Comparison of ENCODE assay signal across 9 cellular contexts in the genomic region with DNA sequence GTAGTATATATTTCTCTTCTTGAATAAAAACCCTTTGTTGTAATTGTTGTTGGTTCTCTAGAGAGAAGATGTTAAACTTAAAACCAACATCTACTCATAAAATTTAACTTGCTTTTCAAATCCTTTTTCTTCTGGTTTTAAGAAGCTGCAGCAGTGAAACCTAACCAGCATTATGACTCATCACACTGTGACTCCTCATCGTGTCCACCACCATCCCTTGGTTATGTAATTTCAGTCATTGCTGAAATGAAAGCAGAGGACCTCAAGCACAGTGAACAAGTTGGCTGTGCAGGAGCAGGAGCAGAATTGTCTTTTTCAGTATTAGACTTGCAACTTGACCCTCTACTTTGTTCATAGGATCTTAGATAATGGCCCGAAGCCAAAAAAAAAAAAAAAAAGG.
A peak's percentile ranks its signal among the peaks of the same experiment; 100 is the strongest.
DNase-seq lines count a peak whose midpoint lies in the region; ATAC-seq and TF ChIP-seq lines count a peak whose summit lies in the region.
"Had no signal": no experiment of that assay in that cellular context is flagged by ENCODE, and none has a peak within 500 bp of the region (broad histone marks: within the 10 kb centered on the region; RNA-seq: fewer than 3 reads in every experiment).

No MANE protein-coding gene starts in this region.

- 56 to 65% (median 63%) methylated on average over 2 of the region's 2 CpGs for WGBS in heart left ventricle, 4 donors

- ATAC-seq in HG03103 (IDR thresholded peaks at IDR 0.05; ENCODE audit: low read depth, unreplicated experiment) (peak; percentile 100), heart left ventricle (no peak)

- TF ChIP-seq CTCF in AG09309 (IDR thresholded peaks at IDR 0.05; ENCODE audit: control insufficient read depth, insufficient read depth, low read depth, low read length, missing control alignments) (no peak), retinal pigment epithelial cell (conservative IDR thresholded peaks at IDR 0.05; ENCODE audit: low read depth, low read length) (no peak), heart left ventricle (IDR thresholded peaks at IDR 0.05) (no peak)

- no peaks in the 10 kb centered on the region for H3K4me1 ChIP-seq in heart left ventricle

- no peaks in the 10 kb centered on the region for H3K36me3 ChIP-seq in heart left ventricle

- DNase-seq in AG09309 (ENCODE audit: low read depth) (peak; percentile 74), GM19240 (ENCODE audit: insufficient read length, low spot score) (peak; percentile 62), SW480 (ENCODE audit: low spot score) (peak; percentile 53), retinal pigment epithelial cell (ENCODE audit: low read depth) (peak; percentile 54), NAMALWA (ENCODE audit: low spot score) (no peak), heart left ventricle (no peak), NCI-H510A treated with DMSO at 0.1 percent for 48 hours (lab: John Stamatoyannopoulos, UW) (no peak)
- DNase-seq: naive B cell had no signal

- H3K27ac ChIP-seq in heart left ventricle: no peak overlapping the region

- no peak for TF ChIP-seq POLR2A in heart left ventricle (IDR thresholded peaks at IDR 0.05)

- intact Hi-C loops in heart left ventricle (cut with DNase I): no loop called here

- no peak overlapping the region for H3K4me3 ChIP-seq in AG09309 (ENCODE audit: control insufficient read depth, low read depth, low read length)
- H3K4me3 ChIP-seq in retinal pigment epithelial cell (ENCODE audit: low read length): no peak overlapping the region
- no peak overlapping the region for H3K4me3 ChIP-seq in heart left ventricle

- no peaks in the 10 kb centered on the region for H3K9me3 ChIP-seq in heart left ventricle

- no peaks in the 10 kb centered on the region for H3K27me3 ChIP-seq in heart left ventricle

Comparison
In these comparisons a context has a peak if more than half of its experiments do, and no peak if none do; other contexts are left out.
1. DNase-seq: peak in AG09309 (single experiment), GM19240 (single experiment), SW480 (single experiment) and retinal pigment epithelial cell (single experiment); none in NAMALWA (single experiment), heart left ventricle (0 of 5) and NCI-H510A treated with DMSO at 0.1 percent for 48 hours (single experiment).